ENCODE assay signal across 22 cellular contexts in genomic region chrX:108022491-108023089, GRCh38. TPM values are rescaled to one million over a fixed set of nuclear protein-coding genes. Genes with fewer than 3 reads are reported as not detected.
DNase-seq lines count a peak whose midpoint lies in the region; ATAC-seq and TF ChIP-seq lines count a peak whose summit lies in the region.
"Had no signal": no experiment of that assay in that cellular context is flagged by ENCODE, and none has a peak within 500 bp of the region (broad histone marks: within the 10 kb centered on the region; RNA-seq: fewer than 3 reads in every experiment).

No MANE protein-coding gene starts in this region.

- peaks cover 16% of the 10 kb centered on the region for H3K27me3 Mint-ChIP-seq in activated T-cell treated with anti-CD3 and anti-CD28 coated beads, Interleukin-2, amount 50 U/mL, for 72 hours (ENCODE audit: low read depth)
- peaks cover 34% of the 10 kb centered on the region for H3K27me3 Mint-ChIP-seq in chondrocyte (ENCODE audit: low read depth)
- H3K27me3 Mint-ChIP-seq: activated CD4-positive, alpha-beta T cell treated with anti-CD3 and anti-CD28 coated beads, Interleukin-2, amount 10 ng/mL, durations not matched to agents 24 days and 14 days had no signal

- H3K27ac Mint-ChIP-seq in activated T-cell treated with anti-CD3 and anti-CD28 coated beads, Interleukin-2, amount 50 U/mL, for 72 hours, result peak overlapping the region; percentile 27
- no peak overlapping the region for H3K27ac Mint-ChIP-seq in chondrocyte (ENCODE audit: unreplicated experiment)
- H3K27ac Mint-ChIP-seq: activated CD4-positive, alpha-beta T cell treated with anti-CD3 and anti-CD28 coated beads, Interleukin-2, amount 10 ng/mL, durations not matched to agents 24 days and 14 days had no signal

- H3K4me1 Mint-ChIP-seq in activated T-cell treated with anti-CD3 and anti-CD28 coated beads, Interleukin-2, amount 50 U/mL, for 72 hours (ENCODE audit: low read depth), result peaks cover 54% of the 10 kb centered on the region
- no peaks in the 10 kb centered on the region for H3K4me1 Mint-ChIP-seq in chondrocyte (ENCODE audit: low read depth)

- ATAC-seq in activated T-cell treated with anti-CD3 and anti-CD28 coated beads, Interleukin-2, amount 50 U/mL, for 72 hours (replicated peaks in 1 of 2), result peak; percentile 68 to 75
- ATAC-seq in GM19467 (IDR thresholded peaks at IDR 0.05; ENCODE audit: unreplicated experiment), result no peak
- ATAC-seq: K562, left lobe of liver, mucosa of descending colon had no signal

- H3K4me3 ChIP-seq in cardiac fibroblast (replicated peaks in 1 of 2; ENCODE audit: low read depth in 2 of 2, low read length in 2 of 2), result no peak overlapping the region
- H3K4me3 ChIP-seq: K562, mucosa of descending colon, upper lobe of left lung had no signal

- no peaks in the 10 kb centered on the region for H3K9me3 Mint-ChIP-seq in activated T-cell treated with anti-CD3 and anti-CD28 coated beads, Interleukin-2, amount 50 U/mL, for 72 hours
- no peaks in the 10 kb centered on the region for H3K9me3 Mint-ChIP-seq in chondrocyte (ENCODE audit: low read depth)
- H3K9me3 Mint-ChIP-seq: activated CD4-positive, alpha-beta T cell treated with anti-CD3 and anti-CD28 coated beads, Interleukin-2, amount 10 ng/mL, durations not matched to agents 24 days and 14 days had no signal

- H3K36me3 Mint-ChIP-seq in activated T-cell treated with anti-CD3 and anti-CD28 coated beads, Interleukin-2, amount 50 U/mL, for 72 hours (ENCODE audit: insufficient read depth in 2 of 2), result no peaks in the 10 kb centered on the region
- H3K36me3 Mint-ChIP-seq in chondrocyte (ENCODE audit: low read depth), result no peaks in the 10 kb centered on the region

- TF ChIP-seq CTCF in cardiac fibroblast (IDR thresholded peaks at IDR 0.05; ENCODE audit: low read depth, low read length), result no peak
- no peak for TF ChIP-seq CTCF in chondrocyte (IDR thresholded peaks at IDR 0.05)

- DNase-seq in activated T-cell treated with anti-CD3 and anti-CD28 coated beads, Interleukin-2, amount 50 U/mL, for 72 hours, result peak; percentile 18 to 20
- DNase-seq in activated T-cell treated with anti-CD3 and anti-CD28 coated beads, Interleukin-2, amount 50 U/mL, for 48 hours, result no peak
- DNase-seq in NCI-H226 (peak; percentile 2), cardiac fibroblast (ENCODE audit: low read depth in 2 of 2) (peak; percentile 6 to 57), cerebellum (ENCODE audit: low spot score) (no peak), chondrocyte (ENCODE audit: low spot score) (no peak)
- DNase-seq in stimulated activated CD4-positive, alpha-beta T cell treated with anti-CD3 and anti-CD28 coated beads, Interleukin-4, amount 100 ng/mL, for 24 hours, result peak; percentile 33
- DNase-seq: activated CD4-positive, alpha-beta T cell treated with anti-CD3 and anti-CD28 coated beads, Interleukin-2, amount 10 ng/mL, durations not matched to agents 24 days and 14 days; DND-41; erythroblast; H7; mucosa of descending colon; MV-4-11; NCI-H2029; NCI-H510A; RPMI8226; stimulated activated naive CD4-positive, alpha-beta T cell treated with Interleukin-2 at 50 U/mL for 16 hours; upper lobe of left lung had no signal

- peak overlapping the region in 1 of 2 donors; percentile 36 for H3K4me3 Mint-ChIP-seq in activated T-cell treated with anti-CD3 and anti-CD28 coated beads, Interleukin-2, amount 50 U/mL, for 72 hours
- H3K4me3 Mint-ChIP-seq in chondrocyte (ENCODE audit: unreplicated experiment), result no peak overlapping the region
- H3K4me3 Mint-ChIP-seq: activated CD4-positive, alpha-beta T cell treated with anti-CD3 and anti-CD28 coated beads, Interleukin-2, amount 10 ng/mL, durations not matched to agents 24 days and 14 days had no signal

RNA-seq across cellular contexts. Expression of gene VSIG1, which starts 22.3 kb away (rescaled TPM):
- total RNA-seq in activated T-cell treated with anti-CD3 and anti-CD28 coated beads, Interleukin-2, amount 50 U/mL, for 72 hours, result under 1 TPM; 0.22 to 0.25 TPM
- total RNA-seq in cerebellum, result 0.45 TPM
- not detected in 3 replicates for total RNA-seq in chondrocyte
- total RNA-seq: K562, left lobe of liver had no signal

RNA-seq across cellular contexts. Expression of gene TEX13B, which starts 40.4 kb away (rescaled TPM):
- not detected for total RNA-seq in activated T-cell treated with anti-CD3 and anti-CD28 coated beads, Interleukin-2, amount 50 U/mL, for 72 hours
- total RNA-seq in cerebellum (not detected), chondrocyte (not detected in 3 replicates)
- total RNA-seq: activated CD4-positive, alpha-beta T cell treated with anti-CD3 and anti-CD28 coated beads, Interleukin-2, amount 10 ng/mL, durations not matched to agents 24 days and 14 days; H7; K562; left lobe of liver; mucosa of descending colon; renal cortical epithelial cell; upper lobe of left lung had no signal

Comparison
In these comparisons a context has a peak if more than half of its experiments do, and no peak if none do; other contexts are left out.
1. DNase-seq: peak in activated T-cell treated with anti-CD3 and anti-CD28 coated beads, Interleukin-2, amount 50 U/mL, for 72 hours (2 of 2), NCI-H226 (single experiment), cardiac fibroblast (2 of 2) and stimulated activated CD4-positive, alpha-beta T cell treated with anti-CD3 and anti-CD28 coated beads, Interleukin-4, amount 100 ng/mL, for 24 hours (single experiment); none in activated T-cell treated with anti-CD3 and anti-CD28 coated beads, Interleukin-2, amount 50 U/mL, for 48 hours (0 of 2), cerebellum (single experiment) and chondrocyte (single experiment).